Comparison of ENCODE assay signal across 8 cellular contexts in genomic region chr18:5004031-5004820, GRCh38.
DNase-seq lines count a peak whose midpoint lies in the region; ATAC-seq, FAIRE-seq and TF ChIP-seq lines count a peak whose summit lies in the region.
"Not testable (repeated sequence)": the region's sequence is repeated elsewhere in the genome, so short reads cannot be mapped to it uniquely, and the experiment has no call there.

No MANE protein-coding gene starts in this region.

- POLR2A ChIA-PET in H1 (lab: Charles Lee; ENCODE audit: partially characterized antibody), result interaction anchor here (1.0 to 2.0 kb wide), 3 partner anchors 9 to 66 kb away, joined by 3 to 9 read pairs (median 3); no protein-coding TSS in a partner anchor

- peak overlapping the region; percentile 14 for H3K27ac Mint-ChIP-seq in type B pancreatic cell

- not testable (repeated sequence) for TF ChIP-seq POLR2A in H1 (IDR thresholded peaks at IDR 0.05; ENCODE audit: control extremely low read depth in 1 of 2, low read depth in 2 of 2, low read length in 2 of 2)

- H3K36me3 ChIP-seq in SK-N-MC (ENCODE audit: insufficient read depth, low read length); H1 (ENCODE audit: control insufficient read depth in 2 of 4, insufficient read depth in 4 of 4, low read length in 3 of 4); lower lobe of right lung; parathyroid adenoma (ENCODE audit: control insufficient read depth, insufficient read depth, low read length): not testable (repeated sequence)

- peak; percentile 4 to 29 (median 9); a peak in 3 of 4 replicates for TF ChIP-seq CTCF in H1 (IDR thresholded peaks at IDR 0.05; ENCODE audit: control extremely low read depth in 1 of 3, insufficient read depth in 1 of 3, low read depth in 1 of 3, low read length in 3 of 3)
- TF ChIP-seq CTCF in lower lobe of right lung (IDR thresholded peaks at IDR 0.05); parathyroid adenoma (IDR thresholded peaks at IDR 0.05): not testable (repeated sequence)
- TF ChIP-seq CTCF in type B pancreatic cell (conservative IDR thresholded peaks at IDR 0.05), result peak; percentile 40

- H3K9me3 Mint-ChIP-seq in type B pancreatic cell, result not testable (repeated sequence)

- not testable (repeated sequence) for H2BK5ac ChIP-seq in H1 (ENCODE audit: low read depth, low read length)

- not testable (repeated sequence) for H3K27me3 Mint-ChIP-seq in type B pancreatic cell

- H2AK5ac ChIP-seq in H1 (ENCODE audit: low read depth, low read length), result not testable (repeated sequence)

- H3K36me3 Mint-ChIP-seq in type B pancreatic cell, result not testable (repeated sequence)

- peak overlapping the region; percentile 27 for H2AFZ ChIP-seq in H1 (ENCODE audit: low read length)
- not testable (repeated sequence) for H2AFZ ChIP-seq in parathyroid adenoma

- FAIRE-seq in H1 (lab: Jason Lieb, UNC), result not testable (repeated sequence)

- H4K8ac ChIP-seq in H1 (ENCODE audit: extremely low read depth, insufficient read depth, low read length), result not testable (repeated sequence)

- not testable (repeated sequence) for H3K18ac ChIP-seq in H1 (ENCODE audit: extremely low read depth, low read length)

- H3K27ac ChIP-seq in SK-N-MC, lower lobe of right lung, parathyroid adenoma: not testable (repeated sequence)
- H3K27ac ChIP-seq in H1 (ENCODE audit: low read depth, low read length), result peak overlapping the region; percentile 19; the same call in 1 of the 2 replicates

- H3K23ac ChIP-seq in H1 (ENCODE audit: insufficient read length), result not testable (repeated sequence)

- not testable (repeated sequence) for ATAC-seq in lower lobe of right lung

- not testable (repeated sequence) for H3K14ac ChIP-seq in H1 (ENCODE audit: insufficient read length)

- not testable (repeated sequence) for H2BK120ac ChIP-seq in H1 (replicated peaks; ENCODE audit: low read depth, low read length)

- CTCF ChIA-PET in H1 (lab: Charles Lee; ENCODE audit: partially characterized antibody), result interaction anchor here (0.6 to 1.8 kb wide), 6 partner anchors 9 to 825 kb away, joined by 3 to 4 read pairs (median 3); no protein-coding TSS in a partner anchor

- H2BK12ac ChIP-seq in H1 (ENCODE audit: low read depth, low read length), result not testable (repeated sequence)

- not testable (repeated sequence) for H3K56ac ChIP-seq in H1 (replicated peaks; ENCODE audit: insufficient read length, low read depth, low read length)

- not testable (repeated sequence) for H3K79me2 ChIP-seq in H1 (ENCODE audit: control insufficient read depth in 1 of 2, insufficient read depth in 2 of 2, low read length in 2 of 2); parathyroid adenoma

- not testable (repeated sequence) for H3K4ac ChIP-seq in H1 (replicated peaks; ENCODE audit: insufficient read length, low read depth, low read length)

- not testable (repeated sequence) for H3K23me2 ChIP-seq in H1 (ENCODE audit: low read depth, low read length)

- 0 out of 4 replicates have a peak, but pooled peaks have one; percentile 4 to 8 for TF ChIP-seq RAD21 in H1 (IDR thresholded peaks at IDR 0.05 in 1 of 2, conservative IDR thresholded peaks at IDR 0.05 in 1 of 2; ENCODE audit: low read depth in 2 of 2, low read length in 2 of 2)

- not testable (repeated sequence) for H4K5ac ChIP-seq in H1 (ENCODE audit: insufficient read length, low read depth, low read length)

- H3K79me1 ChIP-seq in H1 (ENCODE audit: low read depth, low read length), result not testable (repeated sequence)

- H3K9me3 ChIP-seq in SK-N-MC (ENCODE audit: low read depth, low read length); H1 (ENCODE audit: insufficient read depth in 2 of 2, low read depth in 1 of 2, low read length in 1 of 2); lower lobe of right lung; parathyroid adenoma (ENCODE audit: control insufficient read depth, low read length): not testable (repeated sequence)

- 2% methylated on average over 28 of the region's 32 CpGs; no CpG with 5 or more reads in 1 of the 2 experiments for WGBS in H1 (ENCODE audit: extremely low coverage in 1 of 2, insufficient coverage in 1 of 2, insufficient read length in 1 of 2, insufficient replicate concordance in 2 of 2, low coverage in 1 of 2, low lambda C conversion rate in 2 of 2, missing lambda C conversion rate in 1 of 2), 2 experiments

- not testable (repeated sequence) for H3K4me1 Mint-ChIP-seq in type B pancreatic cell (ENCODE audit: unreplicated experiment)

- H2BK20ac ChIP-seq in H1 (ENCODE audit: low read length), result not testable (repeated sequence)

- DNase-seq in ELF-1 (ENCODE audit: low read depth, low spot score), result peak; percentile 74
- peak; percentile 12 for DNase-seq in NCI-H1694 treated with DMSO at 0.1 percent for 48 hours (lab: John Stamatoyannopoulos, UW)
- DNase-seq in SK-N-MC (ENCODE audit: low read depth, low spot score); lower lobe of right lung; type B pancreatic cell (ENCODE audit: extremely low spot score, unreplicated experiment): not testable (repeated sequence)
- DNase-seq in H1 (ENCODE audit: low read depth in 1 of 2, low spot score in 2 of 2), result peak; percentile 21 to 75
- peak; percentile 45 for DNase-seq in iPS DF 19.7 (ENCODE audit: low read depth, low spot score)

- H3K9ac ChIP-seq in SK-N-MC (ENCODE audit: insufficient read length); parathyroid adenoma: not testable (repeated sequence)
- H3K9ac ChIP-seq in H1 (replicated peaks in 1 of 4; ENCODE audit: extremely low read depth in 1 of 4, low read depth in 3 of 4, low read length in 3 of 4), result peak overlapping the region in 3 of 4 experiments; percentile 20 to 54 (median 47); a peak in 3 of 7 replicates

- peak overlapping the region; percentile 61 to 65 for H3K4me2 ChIP-seq in H1 (ENCODE audit: insufficient read depth in 1 of 2, low read depth in 2 of 2, low read length in 2 of 2)
- peak overlapping the region; percentile 57 for H3K4me2 ChIP-seq in parathyroid adenoma (ENCODE audit: low read length)

- H3K4me1 ChIP-seq in H1 (replicated peaks in 1 of 4; ENCODE audit: control insufficient read depth in 3 of 4, insufficient read depth in 4 of 4, low read length in 3 of 4); lower lobe of right lung; parathyroid adenoma: not testable (repeated sequence)

- not testable (repeated sequence) for H3K27me3 ChIP-seq in H1 (replicated peaks in 1 of 4; ENCODE audit: control insufficient read depth in 3 of 4, extremely low read depth in 1 of 4, insufficient read depth in 3 of 4, low read length in 3 of 4); lower lobe of right lung (ENCODE audit: low read depth); parathyroid adenoma (ENCODE audit: control insufficient read depth, insufficient read depth, low read length)

- not testable (repeated sequence) for H4K20me1 ChIP-seq in H1 (replicated peaks in 1 of 2; ENCODE audit: control insufficient read depth in 1 of 2, insufficient read depth in 2 of 2, low read length in 2 of 2)

- intact Hi-C loops in lower lobe of right lung (cut with DNase I), result not testable (repeated sequence)

- not testable (repeated sequence) for H4K91ac ChIP-seq in H1 (replicated peaks; ENCODE audit: insufficient read length, low read length)

- not testable (repeated sequence) for TF ChIP-seq EP300 in H1 (IDR thresholded peaks at IDR 0.05; ENCODE audit: borderline replicate concordance in 1 of 2, low read depth in 2 of 2, low read length in 2 of 2)

- peak overlapping the region; percentile 33 for H3K4me3 ChIP-seq in SK-N-MC
- H3K4me3 ChIP-seq in H1 (ENCODE audit: extremely low read depth in 1 of 4, insufficient read depth in 2 of 4, low read depth in 3 of 4, low read length in 4 of 4), result peak overlapping the region; percentile 39 to 65 (median 53)
- H3K4me3 ChIP-seq in lower lobe of right lung, result peak overlapping the region; percentile 32
- peak overlapping the region; percentile 31 for H3K4me3 ChIP-seq in parathyroid adenoma (ENCODE audit: low read depth, low read length)

- H2BK15ac ChIP-seq in H1 (ENCODE audit: low read length), result not testable (repeated sequence)

- H3K4me3 Mint-ChIP-seq in type B pancreatic cell, result peak overlapping the region; percentile 83

TF ChIP-seq in H1, 55 proteins besides CTCF, POLR2A, EP300 and RAD21:
- TF ChIP-seq RBBP5 (IDR thresholded peaks at IDR 0.05; ENCODE audit: borderline replicate concordance, low read depth, low read length), result 0 out of 2 replicates have a peak, but pooled peaks have one; percentile 38
- 0 out of 2 replicates have a peak, but pooled peaks have one; percentile 27 for TF ChIP-seq POLR2AphosphoS5 (IDR thresholded peaks at IDR 0.05; ENCODE audit: low read depth, low read length)
- peak; percentile 35; the same call in 1 of the 2 replicates for TF ChIP-seq PHF8 (conservative IDR thresholded peaks at IDR 0.05; ENCODE audit: low read depth, low read length)
- TF ChIP-seq ASH2L (IDR thresholded peaks at IDR 0.05; ENCODE audit: low read length), result peak; percentile 37
TF ChIP-seq in H1: peak in this region for 4; not testable (repeated sequence) for 51.
